13 cellular contexts compared by ENCODE assay signal in the genomic region with DNA sequence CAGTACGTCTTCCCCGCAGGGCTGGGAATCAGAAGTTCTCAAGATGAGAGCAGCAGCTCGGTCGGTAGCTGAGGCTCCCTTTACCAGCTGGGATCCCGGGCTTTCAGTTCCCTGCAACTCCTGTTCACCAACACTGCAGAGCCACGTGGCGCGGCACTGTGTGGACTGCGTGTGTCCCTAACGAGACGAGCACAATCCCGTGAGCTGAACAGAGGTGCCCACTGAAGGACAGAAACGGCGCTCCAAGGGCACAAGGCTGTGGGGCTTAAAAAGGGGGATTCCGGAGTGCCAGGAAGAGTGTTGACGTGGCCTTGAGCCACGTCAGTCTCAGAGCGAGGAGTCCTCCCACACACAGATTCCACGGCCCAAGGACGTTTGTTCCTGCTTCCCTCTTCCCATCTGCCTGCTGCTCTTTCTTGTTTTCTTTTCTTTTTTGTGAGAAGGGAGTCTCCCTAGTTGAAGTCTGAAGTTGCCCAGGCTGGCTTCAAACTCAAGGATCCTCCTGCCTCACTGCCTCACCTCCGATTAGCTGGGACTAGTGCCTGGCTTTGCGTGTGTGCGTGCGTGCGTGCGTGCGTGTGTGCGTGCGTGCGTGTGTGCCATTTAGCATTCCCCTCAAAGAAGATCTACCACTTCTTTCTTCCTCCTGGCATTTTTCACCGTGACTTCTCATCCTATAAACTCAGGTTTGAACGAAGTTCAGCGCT.
A peak's percentile ranks its signal among the peaks of the same experiment; 100 is the strongest.
DNase-seq lines count a peak whose midpoint lies in the region; ATAC-seq and TF ChIP-seq lines count a peak whose summit lies in the region.
"Had no signal": no experiment of that assay in that cellular context is flagged by ENCODE, and none has a peak within 500 bp of the region (broad histone marks: within the 10 kb centered on the region; RNA-seq: fewer than 3 reads in every experiment).

No MANE protein-coding gene starts in this region.

- H3K27ac ChIP-seq in DOHH2 (ENCODE audit: low read depth, low read length) (no peak overlapping the region), OCI-LY1 (ENCODE audit: low read depth, low read length, poor library complexity, severe bottlenecking) (peak overlapping the region; percentile 39)
- H3K27ac ChIP-seq: C4-2B, gastroesophageal sphincter, PC-9 had no signal

- DNase-seq in central memory CD8-positive, alpha-beta T cell (ENCODE audit: low spot score in 2 of 2): no peak
- DNase-seq in GM19240 (ENCODE audit: insufficient read length, low spot score): no peak
- DNase-seq: effector CD4-positive, alpha-beta T cell; NCI-H446; PC-9 had no signal

- H3K9me3 ChIP-seq in DOHH2 (ENCODE audit: control insufficient read depth, insufficient read depth, low read length) (no peaks in the 10 kb centered on the region), OCI-LY1 (ENCODE audit: low read length) (no peaks in the 10 kb centered on the region)
- H3K9me3 ChIP-seq: gastroesophageal sphincter had no signal

- H3K4me2 ChIP-seq in DOHH2 (ENCODE audit: low read length) (peak overlapping the region; percentile 58), OCI-LY1 (ENCODE audit: low read length) (peak overlapping the region; percentile 81)
- H3K4me2 ChIP-seq: PC-9 had no signal

- peak overlapping the region; percentile 76 for H3K9ac ChIP-seq in OCI-LY1 (ENCODE audit: low read length)

- peak; percentile 68 for ATAC-seq in central memory CD8-positive, alpha-beta T cell (replicated peaks; ENCODE audit: extremely low read depth, poor library complexity, severe bottlenecking)
- ATAC-seq in GM18873 (IDR thresholded peaks at IDR 0.05; ENCODE audit: low FRiP score, unreplicated experiment) (no peak), GM19324 (IDR thresholded peaks at IDR 0.05; ENCODE audit: low FRiP score, unreplicated experiment) (no peak), GM21825 (IDR thresholded peaks at IDR 0.05; ENCODE audit: unreplicated experiment) (no peak)
- ATAC-seq: gastroesophageal sphincter had no signal

- H3K36me3 ChIP-seq in DOHH2 (ENCODE audit: control insufficient read depth, low read length) (no peaks in the 10 kb centered on the region), OCI-LY1 (ENCODE audit: insufficient read depth, low read length) (peaks cover 18% of the 10 kb centered on the region)

- peaks cover 15% of the 10 kb centered on the region for H3K4me1 Mint-ChIP-seq in central memory CD8-positive, alpha-beta T cell
- no peaks in the 10 kb centered on the region for H3K4me1 Mint-ChIP-seq in nephron

- peak overlapping the region; percentile 65 for H3K4me3 Mint-ChIP-seq in central memory CD8-positive, alpha-beta T cell
- H3K4me3 Mint-ChIP-seq in nephron: peak overlapping the region in 2 of 3 experiments; percentile 51 to 55

- no peaks in the 10 kb centered on the region for H4K20me1 ChIP-seq in DOHH2 (ENCODE audit: control insufficient read depth, insufficient read depth, low read depth, low read length)
- no peaks in the 10 kb centered on the region for H4K20me1 ChIP-seq in OCI-LY1 (ENCODE audit: insufficient read depth, low read length)

- TF ChIP-seq CTCF in DOHH2 (IDR thresholded peaks at IDR 0.05; ENCODE audit: low read depth, low read length, poor library complexity, severe bottlenecking): no peak
- no peak for TF ChIP-seq CTCF in OCI-LY1 (IDR thresholded peaks at IDR 0.05; ENCODE audit: low read length)
- TF ChIP-seq CTCF in nephron (IDR thresholded peaks at IDR 0.05; ENCODE audit: unreplicated experiment in 3 of 3): no peak

- H3K79me2 ChIP-seq in DOHH2 (ENCODE audit: control insufficient read depth, low read length) (peaks cover 4% of the 10 kb centered on the region), OCI-LY1 (ENCODE audit: insufficient read depth, low read length) (peaks cover 22% of the 10 kb centered on the region)

- H3F3A ChIP-seq in DOHH2 (ENCODE audit: control insufficient read depth, insufficient read depth) (no peaks in the 10 kb centered on the region), OCI-LY1 (ENCODE audit: insufficient read depth, low read length) (0 out of 2 replicates have a peak, but pooled peaks cover 4% of the 10 kb centered on the region)

- H3K27me3 ChIP-seq in DOHH2 (ENCODE audit: control insufficient read depth, low read length) (peaks cover 21% of the 10 kb centered on the region), OCI-LY1 (ENCODE audit: insufficient read depth, low read length) (no peaks in the 10 kb centered on the region)
- H3K27me3 ChIP-seq: gastroesophageal sphincter had no signal

- H3K27ac Mint-ChIP-seq in central memory CD8-positive, alpha-beta T cell (ENCODE audit: low read depth): peak overlapping the region; percentile 80
- H3K27ac Mint-ChIP-seq in nephron: peak overlapping the region in 1 of 3 experiments; percentile 23

- H3K4me3 ChIP-seq in DOHH2 (ENCODE audit: low read length) (peak overlapping the region; percentile 64), OCI-LY1 (ENCODE audit: low read depth, low read length, poor library complexity, severe bottlenecking) (peak overlapping the region; percentile 69)
- H3K4me3 ChIP-seq: gastroesophageal sphincter, PC-9 had no signal

- no peaks in the 10 kb centered on the region for H3K27me3 Mint-ChIP-seq in central memory CD8-positive, alpha-beta T cell
- no peaks in the 10 kb centered on the region for H3K27me3 Mint-ChIP-seq in nephron (ENCODE audit: low read depth)

- H3K9me2 ChIP-seq in DOHH2 (replicated peaks; ENCODE audit: control insufficient read depth, low read length) (no peaks in the 10 kb centered on the region), OCI-LY1 (ENCODE audit: low read depth, low read length) (no peaks in the 10 kb centered on the region)

- H3K36me3 Mint-ChIP-seq in central memory CD8-positive, alpha-beta T cell (ENCODE audit: insufficient read depth): peaks cover 4% of the 10 kb centered on the region
- peaks cover 9% of the 10 kb centered on the region for H3K36me3 Mint-ChIP-seq in nephron (ENCODE audit: low read depth)

- no peaks in the 10 kb centered on the region for H3K9me3 Mint-ChIP-seq in central memory CD8-positive, alpha-beta T cell
- no peaks in the 10 kb centered on the region for H3K9me3 Mint-ChIP-seq in nephron

- H3K4me1 ChIP-seq in DOHH2 (ENCODE audit: control insufficient read depth, low read length) (peaks cover 6% of the 10 kb centered on the region), OCI-LY1 (ENCODE audit: insufficient read depth, low read length, severe bottlenecking) (peaks cover 38% of the 10 kb centered on the region)
- H3K4me1 ChIP-seq: gastroesophageal sphincter had no signal

- H2AFZ ChIP-seq in OCI-LY1 (ENCODE audit: low read length): peak overlapping the region; percentile 36
- H2AFZ ChIP-seq: PC-9 had no signal
